In genomic region chr3:186115229-186115996, GRCh38 we compare ENCODE assay signal across 17 cellular contexts.
"Had no signal": no experiment of that assay in that cellular context is flagged by ENCODE, and none has a peak within 500 bp of the region (broad histone marks: within the 10 kb centered on the region; RNA-seq: fewer than 3 reads in every experiment).

No MANE protein-coding gene starts in this region.

- H3K27ac ChIP-seq: breast epithelium, esophagus muscularis mucosa, suprapubic skin, upper lobe of right lung had no signal

- H3K4me3 ChIP-seq: breast epithelium, esophagus muscularis mucosa, mucosa of descending colon, suprapubic skin, upper lobe of right lung had no signal

- ATAC-seq: activated CD8-positive, alpha-beta memory T cell treated with anti-CD3 and anti-CD28 coated beads, Interleukin-2, amount 10 ng/mL, durations not matched to agents 7 days and 5 days; mucosa of descending colon; natural killer cell; stimulated activated naive CD8-positive, alpha-beta T cell treated with anti-CD3 and anti-CD28 coated beads, Interleukin-15, Interleukin-2, amounts not matched to agents 100 U/mL and 50 U/mL, for 24 hours; upper lobe of right lung had no signal

- H3K36me3 ChIP-seq: breast epithelium, esophagus muscularis mucosa, suprapubic skin, upper lobe of right lung had no signal

- DNase-seq: activated CD4-positive, alpha-beta T cell treated with anti-CD3 and anti-CD28 coated beads for 1 hour; activated CD4-positive, alpha-beta T cell treated with anti-CD3 and anti-CD28 coated beads, Interleukin-2, amount 50 U/mL, for 48 hours; activated CD8-positive, alpha-beta memory T cell treated with anti-CD3 and anti-CD28 coated beads, Interleukin-2, amount 10 ng/mL, durations not matched to agents 7 days and 5 days; activated effector memory CD4-positive, alpha-beta T cell treated with anti-CD3 and anti-CD28 coated beads, Interleukin-2, amount 50 U/mL, for 16 hours; activated naive CD8-positive, alpha-beta T cell treated with anti-CD3 and anti-CD28 coated beads for 36 hours; activated T-cell treated with anti-CD3 and anti-CD28 coated beads, Interleukin-2, amount 50 U/mL, for 24 hours; immature natural killer cell; mucosa of descending colon; natural killer cell; occipital lobe; stimulated activated CD4-positive, alpha-beta T cell treated with anti-CD3 and anti-CD28 coated beads, Interleukin-4, amount 100 ng/mL, for 1 hour; stimulated activated CD8-positive, alpha-beta memory T cell treated with anti-CD3 and anti-CD28 coated beads, Interleukin-4, amount 100 ng/mL, for 48 hours; stimulated activated naive CD8-positive, alpha-beta T cell treated with anti-CD3 and anti-CD28 coated beads, Interleukin-15, Interleukin-2, amounts not matched to agents 100 U/mL and 50 U/mL, for 24 hours; upper lobe of right lung had no signal

- H3K9me3 ChIP-seq: breast epithelium, esophagus muscularis mucosa, mucosa of descending colon, suprapubic skin, upper lobe of right lung had no signal
